Comparison of ENCODE assay signal across 8 cellular contexts in the genomic region with DNA sequence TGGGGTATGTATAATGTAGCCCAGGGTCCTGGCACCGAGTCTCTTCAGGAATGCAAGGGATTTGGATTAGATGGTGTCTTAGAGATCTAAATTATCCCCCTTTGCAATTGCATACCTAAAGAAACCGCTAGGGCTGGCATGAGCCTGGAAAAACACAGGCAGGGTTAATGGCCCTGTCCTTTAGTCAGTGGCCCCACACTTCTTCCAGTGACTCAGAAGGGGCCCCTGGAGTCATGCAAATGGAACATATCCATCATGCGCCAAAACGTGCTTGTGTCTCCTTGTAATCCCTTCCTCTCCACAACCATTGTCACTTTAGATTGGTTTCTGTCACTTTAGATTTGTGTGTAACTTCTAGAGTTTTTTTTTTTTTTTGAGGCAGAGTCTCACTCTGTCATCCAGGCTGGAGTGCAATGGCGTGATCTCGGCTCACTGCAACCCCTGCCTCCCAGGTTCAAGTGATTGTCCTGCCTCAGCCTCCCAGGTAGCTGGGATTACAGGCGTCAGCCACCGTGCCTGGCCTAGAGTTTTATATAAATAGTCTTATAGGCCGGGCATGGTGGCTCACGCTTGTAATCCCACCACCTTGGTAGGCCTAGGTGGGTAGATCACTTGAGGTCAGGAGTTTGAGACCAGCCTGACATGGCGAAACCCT. TPM values are rescaled to one million over a fixed set of nuclear protein-coding genes. Genes with fewer than 3 reads are reported as not detected.
DNase-seq lines count a peak whose midpoint lies in the region; ATAC-seq, FAIRE-seq and TF ChIP-seq lines count a peak whose summit lies in the region.

No MANE protein-coding gene starts in this region.

- H3K4me1 ChIP-seq in A549, result peaks cover 7% of the 10 kb centered on the region; the same call in 2 of the 3 replicates
- H3K4me1 ChIP-seq in GM12878 (ENCODE audit: control insufficient read depth, insufficient read depth, low read length), result peaks cover 11% of the 10 kb centered on the region
- H3K4me1 ChIP-seq in mesenchymal stem cell (ENCODE audit: control insufficient read depth, insufficient read depth, low read depth, low read length), result peaks cover 9% of the 10 kb centered on the region
- peaks cover 11% of the 10 kb centered on the region for H3K4me1 ChIP-seq in stomach smooth muscle (ENCODE audit: control insufficient read depth, insufficient read depth, low read length)

- H3K9ac ChIP-seq in GM12878 (ENCODE audit: control insufficient read depth, insufficient read depth, low read length) (peak overlapping the region; percentile 86), mesenchymal stem cell (ENCODE audit: low read length) (peak overlapping the region; percentile 87), stomach smooth muscle (ENCODE audit: low read length in 2 of 2) (peak overlapping the region in 1 of 2 donors; percentile 70)

- no peaks in the 10 kb centered on the region for H4K20me1 ChIP-seq in GM12878 (ENCODE audit: control insufficient read depth, insufficient read depth)

- H3K9me3 ChIP-seq in A549, result no peaks in the 10 kb centered on the region
- no peaks in the 10 kb centered on the region for H3K9me3 ChIP-seq in GM12878 (replicated peaks; ENCODE audit: control insufficient read depth, insufficient read depth, low read length)
- no peaks in the 10 kb centered on the region for H3K9me3 ChIP-seq in mesenchymal stem cell (ENCODE audit: control insufficient read depth, low read length)
- H3K9me3 ChIP-seq in stomach smooth muscle (ENCODE audit: control insufficient read depth in 2 of 2, low read length in 2 of 2), result no peaks in the 10 kb centered on the region

- in situ Hi-C loops in GM12878 (cut with MboI), result no loop called here

- H3K79me1 ChIP-seq in mesenchymal stem cell (replicated peaks; ENCODE audit: low read length, poor library complexity, severe bottlenecking), result no peaks in the 10 kb centered on the region

- H3K36me3 ChIP-seq in GM12878 (ENCODE audit: control insufficient read depth in 2 of 2, insufficient read depth in 2 of 2, low read length in 1 of 2) (no peaks in the 10 kb centered on the region), mesenchymal stem cell (ENCODE audit: control insufficient read depth in 1 of 2, insufficient read depth in 2 of 2, low read depth in 1 of 2, low read length in 2 of 2) (no peaks in the 10 kb centered on the region), stomach smooth muscle (ENCODE audit: control insufficient read depth in 2 of 2, insufficient read depth in 2 of 2, low read length in 2 of 2) (no peaks in the 10 kb centered on the region)

- RAD21 ChIA-PET in GM12878 (lab: Charles Lee; ENCODE audit: unreplicated experiment), result no interaction called here

- H3K14ac ChIP-seq in mesenchymal stem cell (ENCODE audit: low read length in 2 of 2), result no peak overlapping the region

- DNase-seq in A549 (ENCODE audit: low read depth in 1 of 2, low spot score in 1 of 2) (peak; percentile 37 to 55), NB4 (ENCODE audit: low read depth) (no peak), GM12878 (ENCODE audit: low read depth, low spot score) (no peak), mesenchymal stem cell (peak; percentile 77), NCI-H2029 treated with DMSO at 0.1 percent for 48 hours (lab: John Stamatoyannopoulos, UW) (no peak), AML-193 (lab: John Stamatoyannopoulos, UW) (no peak)

- intact Hi-C loops in GM12878 (cut with micrococcal nuclease; ENCODE audit: unreplicated experiment), result no loop called here

- FAIRE-seq in A549 (lab: Jason Lieb, UNC) (no peak), GM12878 (lab: Jason Lieb, UNC) (no peak)

- TF ChIP-seq CTCF in A549 (IDR thresholded peaks at IDR 0.05), result no peak
- no peak for TF ChIP-seq CTCF in NB4 (IDR thresholded peaks at IDR 0.05; ENCODE audit: low read depth, low read length)
- 0 out of 6 replicates have a peak, but pooled peaks of 1 of the 3 experiments have one; percentile 2 for TF ChIP-seq CTCF in GM12878 (IDR thresholded peaks at IDR 0.05 in 2 of 3, conservative IDR thresholded peaks at IDR 0.05 in 1 of 3; ENCODE audit: control insufficient read depth in 2 of 3, extremely low read depth in 1 of 3, insufficient read depth in 1 of 3, low read depth in 3 of 3, low read length in 3 of 3)

- TF ChIP-seq POLR2A in A549 (IDR thresholded peaks at IDR 0.05; ENCODE audit: low read length), result no peak
- TF ChIP-seq POLR2A in NB4 (IDR thresholded peaks at IDR 0.05; ENCODE audit: extremely low read depth, insufficient read length), result no peak
- no peak for TF ChIP-seq POLR2A in GM12878 (IDR thresholded peaks at IDR 0.05; ENCODE audit: low read depth, low read length)

- H2AFZ ChIP-seq in GM12878 (ENCODE audit: control insufficient read depth, low read depth, low read length) (peak overlapping the region; percentile 88; the same call in 1 of the 2 replicates), mesenchymal stem cell (ENCODE audit: low read depth, low read length) (peak overlapping the region; percentile 99)

- no peak overlapping the region for H3K4ac ChIP-seq in mesenchymal stem cell (ENCODE audit: low read depth in 1 of 2, low read length in 2 of 2)

- no peak for TF ChIP-seq RAD21 in A549 (conservative IDR thresholded peaks at IDR 0.05 in 1 of 2, IDR thresholded peaks at IDR 0.05 in 1 of 2)
- no peak for TF ChIP-seq RAD21 in GM12878 (IDR thresholded peaks at IDR 0.05; ENCODE audit: insufficient read depth, low read depth, low read length)

- no peaks in the 10 kb centered on the region for H3K27me3 ChIP-seq in GM12878 (replicated peaks in 1 of 2; ENCODE audit: control insufficient read depth in 2 of 2, insufficient read depth in 2 of 2, low read length in 1 of 2)
- H3K27me3 ChIP-seq in mesenchymal stem cell (ENCODE audit: control insufficient read depth in 1 of 2, insufficient read depth in 1 of 2, low read length in 2 of 2), result no peaks in the 10 kb centered on the region
- peaks cover 0 to 2% of the 10 kb centered on the region in 2 donors for H3K27me3 ChIP-seq in stomach smooth muscle (ENCODE audit: control insufficient read depth in 1 of 2, insufficient read depth in 2 of 2, low read length in 2 of 2)

- POLR2A ChIA-PET in A549 (lab: Yijun Ruan, JAX) (no interaction called here), GM12878 (lab: Charles Lee) (interaction anchor here (0.6 to 0.7 kb wide), 2 partner anchors 522 to 1421 kb away, joined by 3 read pairs; no protein-coding TSS in a partner anchor)

- H3K4me3 ChIP-seq in A549, result peak overlapping the region; percentile 85
- H3K4me3 ChIP-seq in NB4 (ENCODE audit: low read depth, low read length), result peak overlapping the region; percentile 76
- peak overlapping the region; percentile 88 for H3K4me3 ChIP-seq in GM12878
- H3K4me3 ChIP-seq in mesenchymal stem cell (ENCODE audit: insufficient read depth in 1 of 2, low read depth in 1 of 2, low read length in 2 of 2), result peak overlapping the region in 1 of 2 experiments; percentile 87
- peak overlapping the region; percentile 72 to 84 for H3K4me3 ChIP-seq in stomach smooth muscle (ENCODE audit: low read length in 2 of 2)

- no peak overlapping the region for H2BK5ac ChIP-seq in mesenchymal stem cell (ENCODE audit: low read depth, low read length, poor library complexity, severe bottlenecking)

- H2BK120ac ChIP-seq in mesenchymal stem cell (ENCODE audit: low read depth, low read length), result no peak overlapping the region

- no peak overlapping the region for H3K23ac ChIP-seq in mesenchymal stem cell (ENCODE audit: low read length in 2 of 2)

- no peak overlapping the region for H2BK15ac ChIP-seq in mesenchymal stem cell (ENCODE audit: low read depth, poor library complexity, severe bottlenecking)

- no peak overlapping the region for H2AK5ac ChIP-seq in mesenchymal stem cell (ENCODE audit: low read length, severe bottlenecking)

- no peak overlapping the region for H4K91ac ChIP-seq in mesenchymal stem cell (ENCODE audit: low read length)

- H3K79me2 ChIP-seq in GM12878 (ENCODE audit: control insufficient read depth, insufficient read depth, low read length), result no peaks in the 10 kb centered on the region; the same call in 1 of the 2 replicates

- SMC1A ChIA-PET in GM12878 (lab: Charles Lee; ENCODE audit: uncharacterized antibody, unreplicated experiment), result no interaction called here

- no peak overlapping the region for H3K18ac ChIP-seq in mesenchymal stem cell (ENCODE audit: low read depth in 1 of 2, low read length in 2 of 2)

- BruUV-seq in GM12878 (replicated peaks; lab: Mats Ljungman, UMichigan), result no TSS peak

- no peak for TF ChIP-seq EP300 in A549 (IDR thresholded peaks at IDR 0.05)
- TF ChIP-seq EP300 in GM12878 (IDR thresholded peaks at IDR 0.05; ENCODE audit: borderline replicate concordance in 1 of 2, control insufficient read depth in 1 of 2, low read depth in 2 of 2, low read length in 2 of 2), result no peak

- CTCF ChIA-PET in A549 (lab: Yijun Ruan, JAX), result interaction anchor here (0.6 to 1.3 kb wide), 2 partner anchors 116 to 120 kb away, joined by 3 to 4 read pairs; no protein-coding TSS in a partner anchor
- CTCF ChIA-PET in GM12878 (lab: Yijun Ruan, JAX), result no interaction called here

- no peak overlapping the region for H2BK12ac ChIP-seq in mesenchymal stem cell (ENCODE audit: low read length in 2 of 2)

- peak overlapping the region; percentile 79 to 93 for H3K27ac ChIP-seq in A549
- peak overlapping the region; percentile 82 for H3K27ac ChIP-seq in GM12878 (ENCODE audit: control insufficient read depth, insufficient read depth)
- no peak overlapping the region for H3K27ac ChIP-seq in mesenchymal stem cell (ENCODE audit: low read length, poor library complexity, severe bottlenecking)
- H3K27ac ChIP-seq in stomach smooth muscle (ENCODE audit: low read length), result no peak overlapping the region

- ATAC-seq in A549 (peak; percentile 70 to 81), GM19351 (IDR thresholded peaks at IDR 0.05; ENCODE audit: unreplicated experiment) (peak; percentile 3), GM12878 (peak; percentile 53)

- H3K4me2 ChIP-seq in A549 (peak overlapping the region; percentile 97), GM12878 (ENCODE audit: control insufficient read depth, insufficient read depth) (peak overlapping the region; percentile 81), mesenchymal stem cell (ENCODE audit: low read length, poor library complexity, severe bottlenecking) (peak overlapping the region; percentile 71)

- 65% methylated on average over 11 of the region's 11 CpGs for WGBS in A549 (ENCODE audit: missing lambda C conversion rate)
- WGBS in GM12878 (ENCODE audit: insufficient coverage, insufficient replicate concordance, low lambda C conversion rate, missing lambda C conversion rate), result 53% methylated on average over 11 of the region's 11 CpGs
- 88% methylated on average over 8 of the region's 11 CpGs for WGBS in mesenchymal stem cell

- H4K8ac ChIP-seq in mesenchymal stem cell (ENCODE audit: low read length), result peak overlapping the region; percentile 91

RNA-seq across cellular contexts. Expression of a gene that starts 8.7 kb away (rescaled TPM):
- 19.9 and 22.1 TPM in 2 replicates for polyA plus RNA-seq in A549 (2011; rRNA removed)
- 45.9 and 53.2 TPM in 2 replicates for polyA plus RNA-seq in A549 (2012; cell fraction: cytosol; rRNA removed)
- polyA plus RNA-seq in A549 (2012; cell fraction: nucleus; rRNA removed), result 51.0 and 57.6 TPM in 2 replicates
- polyA plus RNA-seq in A549 (2017; fragmentation: RNase III; extraction: RNeasy Plus Mini Kit Qiagen cat#74134 plus additional on column Dnase treatment), result 48.9 to 59.5 TPM (median 53.7 TPM) in 3 replicates
- polyA minus RNA-seq in A549 (2011; rRNA and poly(A)+ RNA removed), result 54.1 and 66.3 TPM in 2 replicates
- total RNA-seq in GM12878 (2013; cell fraction: nucleolus; rRNA removed), result 8.7 and 9.0 TPM in 2 replicates
- 108 and 138 TPM in 2 replicates for total RNA-seq in GM12878 (2014; rRNA removed)
- 50.0 and 63.4 TPM in 2 replicates for total RNA-seq in GM12878 (2014; rRNA removed; fragmentation: Illumina TruSeq; extraction: Trizol)
- 175 and 184 TPM in 2 replicates for total RNA-seq in GM12878 (2021)
- 28.3 TPM for polyA plus RNA-seq in GM12878 (2011; ENCODE audit: low read depth)
- 15.5 and 30.7 TPM in 2 replicates for polyA plus RNA-seq in GM12878 (2011; rRNA removed)
- 62.6 and 64.0 TPM in 2 replicates for polyA plus RNA-seq in GM12878 (2011; cell fraction: cytosol; rRNA removed)
- polyA plus RNA-seq in GM12878 (2011; cell fraction: nucleus; rRNA removed), result 35.1 and 48.5 TPM in 2 replicates
- 62.9 and 63.9 TPM in 2 replicates for polyA plus RNA-seq in GM12878 (2012)
- polyA plus RNA-seq in GM12878 (2014; fragmentation: Illumina TruSeq; extraction: Trizol), result 54.2 and 122 TPM in 2 replicates
- 10 to 100 TPM in 1 of 2 experiments, 1 to 10 TPM in 1; 4.5 to 10.3 TPM for polyA plus RNA-seq in GM12878 (2014; fragmentation: Nextera tagmentation; extraction: Ambion mirVana)
- polyA plus RNA-seq in GM12878 (2014; rRNA removed), result 85.1 and 106 TPM in 2 replicates
- polyA plus RNA-seq in GM12878 (2016; fragmentation: Nextera tagmentation; extraction: Ambion mirVana), result 100 to 1,000 TPM in 1 of 2 experiments, 10 to 100 TPM in 1; 44.1 to 213 TPM
- 31.9 and 48.8 TPM in 2 replicates for polyA minus RNA-seq in GM12878 (2011; rRNA and poly(A)+ RNA removed)
- 40.2 and 54.4 TPM in 2 replicates for polyA minus RNA-seq in GM12878 (2011; cell fraction: cytosol; rRNA and poly(A)+ RNA removed)
- 9.1 and 17.0 TPM in 2 replicates for polyA minus RNA-seq in GM12878 (2011; cell fraction: nucleus; rRNA and poly(A)+ RNA removed)
- polyA plus RNA-seq in mesenchymal stem cell (2013, experiment 1 of 2), result 10.5 TPM
- polyA plus RNA-seq in mesenchymal stem cell (2013, experiment 2 of 2), result 10.6 TPM

Comparison
In these comparisons a context has a peak if more than half of its experiments do, and no peak if none do; other contexts are left out.
1. ATAC-seq: peak in every context shown above with its lines; median percentile 76 in A549; 53 in GM12878; 3 in GM19351.
2. DNase-seq: peak in A549 (2 of 2) and mesenchymal stem cell (single experiment); none in NB4 (single experiment), GM12878 (single experiment), NCI-H2029 treated with DMSO at 0.1 percent for 48 hours (single experiment) and AML-193 (0 of 2).
3. H3K27ac ChIP-seq: peak in A549 (2 of 2) and GM12878 (single experiment); none in mesenchymal stem cell (single experiment) and stomach smooth muscle (single experiment).
4. Peak in every context shown above with its lines, with median percentiles within 50 percentile points of each other: H3K4me2 ChIP-seq.